ENCODE assay signal across 16 cellular contexts in genomic region chr1:156709031-156709430, GRCh38. TPM values are rescaled to one million over a fixed set of nuclear protein-coding genes. Genes with fewer than 3 reads are reported as not detected.
DNase-seq lines count a peak whose midpoint lies in the region; ATAC-seq, FAIRE-seq and TF ChIP-seq lines count a peak whose summit lies in the region.
"Had no signal": no experiment of that assay in that cellular context is flagged by ENCODE, and none has a peak within 500 bp of the region (broad histone marks: within the 10 kb centered on the region; RNA-seq: fewer than 3 reads in every experiment).

No MANE protein-coding gene starts in this region.

- H3K9me3 Mint-ChIP-seq in nephron, result no peaks in the 10 kb centered on the region
- H3K9me3 Mint-ChIP-seq: stimulated activated naive CD8-positive, alpha-beta T cell treated with anti-CD3 and anti-CD28 coated beads, Interleukin-15, Interleukin-2, amounts not matched to agents 100 ng/mL and 50 ng/mL, for 24 hours had no signal

- TF ChIP-seq POLR2A in H1 (IDR thresholded peaks at IDR 0.05; ENCODE audit: control extremely low read depth in 1 of 2, low read depth in 2 of 2, low read length in 2 of 2) (no peak; a peak in 1 of 3 replicates), stomach (IDR thresholded peaks at IDR 0.05) (no peak)

- TF ChIP-seq CTCF in cardiac muscle cell (IDR thresholded peaks at IDR 0.05; ENCODE audit: low read depth, low read length), result no peak
- no peak for TF ChIP-seq CTCF in H1 (IDR thresholded peaks at IDR 0.05; ENCODE audit: control extremely low read depth in 1 of 3, insufficient read depth in 1 of 3, low read depth in 1 of 3, low read length in 3 of 3)
- TF ChIP-seq CTCF in nephron (IDR thresholded peaks at IDR 0.05; ENCODE audit: unreplicated experiment in 3 of 3), result no peak
- no peak for TF ChIP-seq CTCF in stomach (IDR thresholded peaks at IDR 0.05)

- intact Hi-C loops in left cardiac atrium (cut with DNase I), result no loop called here
- intact Hi-C loops in stomach (cut with DNase I; ENCODE audit: low total_unique reads), result no loop called here

- WGBS in H1 (ENCODE audit: extremely low coverage in 1 of 2, insufficient coverage in 1 of 2, insufficient read length in 1 of 2, insufficient replicate concordance in 2 of 2, low coverage in 1 of 2, low lambda C conversion rate in 2 of 2, missing lambda C conversion rate in 1 of 2), 2 experiments, result 57% methylated on average over 4 of the region's 4 CpGs; no CpG with 5 or more reads in 1 of the 2 experiments
- 78 to 94% (median 85%) methylated on average over 4 of the region's 4 CpGs for WGBS in stomach, 5 donors

- H2AFZ ChIP-seq in H1 (ENCODE audit: low read length), result no peak overlapping the region

- H3K14ac ChIP-seq in H1 (ENCODE audit: insufficient read length), result no peak overlapping the region

- H3K4me2 ChIP-seq in H1 (ENCODE audit: insufficient read depth in 1 of 2, low read depth in 2 of 2, low read length in 2 of 2), result peak overlapping the region; percentile 77 to 94
- H3K4me2 ChIP-seq: KMS-11 had no signal

- H3K36me3 ChIP-seq in cardiac muscle cell (no peaks in the 10 kb centered on the region), H1 (ENCODE audit: control insufficient read depth in 2 of 4, insufficient read depth in 4 of 4, low read length in 3 of 4) (no peaks in the 10 kb centered on the region), stomach (no peaks in the 10 kb centered on the region)

- H3K18ac ChIP-seq in H1 (ENCODE audit: extremely low read depth, low read length), result peak overlapping the region; percentile 98

- H3K9me3 ChIP-seq in cardiac muscle cell (ENCODE audit: low read depth) (no peaks in the 10 kb centered on the region), H1 (ENCODE audit: insufficient read depth in 2 of 2, low read depth in 1 of 2, low read length in 1 of 2) (no peaks in the 10 kb centered on the region), stomach (no peaks in the 10 kb centered on the region)
- H3K9me3 ChIP-seq: A549 had no signal

- H2BK120ac ChIP-seq in H1 (replicated peaks; ENCODE audit: low read depth, low read length), result peak overlapping the region; percentile 19

- H2BK15ac ChIP-seq in H1 (ENCODE audit: low read length), result peak overlapping the region; percentile 97

- DNase-seq in cardiac muscle cell (ENCODE audit: low read depth in 1 of 2, low spot score in 1 of 2), result no peak
- no peak for DNase-seq in left cardiac atrium
- DNase-seq in H1 (ENCODE audit: low read depth in 1 of 2, low spot score in 2 of 2), result no peak
- DNase-seq in NCI-H1105 (lab: John Stamatoyannopoulos, UW), result no peak
- no peak for DNase-seq in stomach
- no peak for DNase-seq in NCI-H2227 (lab: John Stamatoyannopoulos, UW; ENCODE audit: unreplicated experiment)
- no peak for DNase-seq in H4 (ENCODE audit: low spot score)
- DNase-seq: activated gamma-delta T cell, NCI-H1417 treated with DMSO at 0.1 percent for 48 hours had no signal

- TF ChIP-seq EP300 in H1 (IDR thresholded peaks at IDR 0.05; ENCODE audit: borderline replicate concordance in 1 of 2, low read depth in 2 of 2, low read length in 2 of 2) (no peak), stomach (IDR thresholded peaks at IDR 0.05) (no peak)

- H2BK12ac ChIP-seq in H1 (ENCODE audit: low read depth, low read length), result peak overlapping the region; percentile 90

- no peak for FAIRE-seq in H1 (lab: Jason Lieb, UNC)
- FAIRE-seq: A549 had no signal

- peaks cover 2 to 10% of the 10 kb centered on the region in 2 experiments; a peak in 1 of 4 replicates for H3K79me2 ChIP-seq in H1 (ENCODE audit: control insufficient read depth in 1 of 2, insufficient read depth in 2 of 2, low read length in 2 of 2)

- peak overlapping the region; percentile 26; the same call in 1 of the 2 replicates for H2AK5ac ChIP-seq in H1 (ENCODE audit: low read depth, low read length)

- H3K27me3 ChIP-seq in cardiac muscle cell (no peaks in the 10 kb centered on the region), H1 (replicated peaks in 1 of 4; ENCODE audit: control insufficient read depth in 3 of 4, extremely low read depth in 1 of 4, insufficient read depth in 3 of 4, low read length in 3 of 4) (peaks cover 0 to 13% (median 6%) of the 10 kb centered on the region in 4 experiments; a peak in 4 of 7 replicates), stomach (peaks cover 0 to 33% (median 13%) of the 10 kb centered on the region in 3 donors)

- TF ChIP-seq RAD21 in H1 (IDR thresholded peaks at IDR 0.05 in 1 of 2, conservative IDR thresholded peaks at IDR 0.05 in 1 of 2; ENCODE audit: low read depth in 2 of 2, low read length in 2 of 2), result no peak

- H3K23ac ChIP-seq in H1 (ENCODE audit: insufficient read length), result no peak overlapping the region

- H3K4me3 ChIP-seq in cardiac muscle cell, result no peak overlapping the region
- H3K4me3 ChIP-seq in H1 (ENCODE audit: extremely low read depth in 1 of 4, insufficient read depth in 2 of 4, low read depth in 3 of 4, low read length in 4 of 4), result peak overlapping the region in 3 of 4 experiments; percentile 21 to 80 (median 29); a peak in 5 of 8 replicates
- no peak overlapping the region for H3K4me3 ChIP-seq in stomach
- H3K4me3 ChIP-seq: A549, dorsolateral prefrontal cortex had no signal

- CTCF ChIA-PET in H1 (lab: Charles Lee; ENCODE audit: partially characterized antibody), result interaction anchor here (1.0 to 66.0 kb wide), 7 partner anchors 4 to 182 kb away, joined by 3 to 4284 read pairs (median 18); partner anchors contain the start of genes CRABP2, ISG20L2, METTL25B and MRPL24

- POLR2A ChIA-PET in H1 (lab: Charles Lee; ENCODE audit: partially characterized antibody), result interaction anchor here (0.9 to 16.9 kb wide), 12 partner anchors 10 to 215 kb away, joined by 3 to 530 read pairs (median 10); partner anchors contain the start of genes HDGF, ISG20L2, METTL25B and MRPL24

- no peak overlapping the region for H3K4ac ChIP-seq in H1 (replicated peaks; ENCODE audit: insufficient read length, low read depth, low read length)

- no peak for ATAC-seq in left cardiac atrium

- peak overlapping the region; percentile 68; the same call in 1 of the 2 replicates for H2BK5ac ChIP-seq in H1 (ENCODE audit: low read depth, low read length)

- no peak overlapping the region for H3K9ac ChIP-seq in H1 (replicated peaks in 1 of 4; ENCODE audit: extremely low read depth in 1 of 4, low read depth in 3 of 4, low read length in 3 of 4)
- H3K9ac ChIP-seq: KMS-11 had no signal

- peak overlapping the region in 2 of 3 experiments; percentile 5 to 19 for H3K4me3 Mint-ChIP-seq in nephron
- H3K4me3 Mint-ChIP-seq: stimulated activated naive CD8-positive, alpha-beta T cell treated with anti-CD3 and anti-CD28 coated beads, Interleukin-15, Interleukin-2, amounts not matched to agents 100 ng/mL and 50 ng/mL, for 24 hours had no signal

- peak overlapping the region; percentile 20 for H4K5ac ChIP-seq in H1 (ENCODE audit: insufficient read length, low read depth, low read length)

- H4K20me1 ChIP-seq in H1 (replicated peaks in 1 of 2; ENCODE audit: control insufficient read depth in 1 of 2, insufficient read depth in 2 of 2, low read length in 2 of 2), result peaks cover 0 to 2% of the 10 kb centered on the region in 2 experiments

- peaks cover 62% of the 10 kb centered on the region for H3K4me1 Mint-ChIP-seq in nephron

- H3K27ac ChIP-seq in cardiac muscle cell, result peak overlapping the region; percentile 86
- H3K27ac ChIP-seq in H1 (ENCODE audit: low read depth, low read length), result peak overlapping the region; percentile 52; the same call in 1 of the 2 replicates
- no peak overlapping the region for H3K27ac ChIP-seq in stomach
- H3K27ac ChIP-seq: KMS-11 had no signal

- no peak overlapping the region for H3K56ac ChIP-seq in H1 (replicated peaks; ENCODE audit: insufficient read length, low read depth, low read length)

- peak overlapping the region; percentile 97 to 98 (median 98) for H3K27ac Mint-ChIP-seq in nephron
- H3K27ac Mint-ChIP-seq: stimulated activated naive CD8-positive, alpha-beta T cell treated with anti-CD3 and anti-CD28 coated beads, Interleukin-15, Interleukin-2, amounts not matched to agents 100 ng/mL and 50 ng/mL, for 24 hours had no signal

- H3K23me2 ChIP-seq in H1 (ENCODE audit: low read depth, low read length), result peaks cover 31% of the 10 kb centered on the region; the same call in 1 of the 2 replicates

- H3K36me3 Mint-ChIP-seq in nephron (ENCODE audit: low read depth), result no peaks in the 10 kb centered on the region

- H4K8ac ChIP-seq in H1 (ENCODE audit: extremely low read depth, insufficient read depth, low read length), result no peak overlapping the region

- H2BK20ac ChIP-seq in H1 (ENCODE audit: low read length), result peak overlapping the region; percentile 8

- peaks cover 66% of the 10 kb centered on the region for H3K4me1 ChIP-seq in cardiac muscle cell (ENCODE audit: low read depth)
- H3K4me1 ChIP-seq in H1 (replicated peaks in 1 of 4; ENCODE audit: control insufficient read depth in 3 of 4, insufficient read depth in 4 of 4, low read length in 3 of 4), result peaks cover 19 to 56% (median 40%) of the 10 kb centered on the region in 4 experiments
- peaks cover 26 to 58% (median 48%) of the 10 kb centered on the region in 4 donors for H3K4me1 ChIP-seq in stomach

- H3K79me1 ChIP-seq in H1 (ENCODE audit: low read depth, low read length), result no peaks in the 10 kb centered on the region

- no peaks in the 10 kb centered on the region for H3K27me3 Mint-ChIP-seq in nephron (ENCODE audit: low read depth)

- peak overlapping the region; percentile 61 for H4K91ac ChIP-seq in H1 (replicated peaks; ENCODE audit: insufficient read length, low read length)

RNA-seq across cellular contexts. Expression of gene CRABP2, which starts 3.6 kb away (rescaled TPM):
- total RNA-seq in cardiac muscle cell, result 556 and 900 TPM in 2 replicates
- polyA plus RNA-seq in cardiac muscle cell, result 824 and 1,249 TPM in 2 replicates
- 1 to 10 TPM; 1.5 TPM for total RNA-seq in left cardiac atrium
- total RNA-seq in H1 (2021; fragmentation: NEBNext Ultra II Directional; extraction: Animal tissue kit (Norgen Biotek cat#: 25700)), result 119 TPM in 2 replicates
- 69.2 and 130 TPM in 2 replicates for polyA plus RNA-seq in H1 (2011; rRNA removed)
- polyA plus RNA-seq in H1 (2011; cell fraction: cytosol; rRNA removed), result 79.6 TPM
- polyA plus RNA-seq in H1 (2011; cell fraction: nucleus; rRNA removed), result 70.9 TPM
- polyA plus RNA-seq in H1 (2012, experiment 1 of 2), result 180 to 343 TPM (median 303 TPM) in 4 replicates
- 318 TPM for polyA plus RNA-seq in H1 (2012, experiment 2 of 2)
- 139 TPM for polyA plus RNA-seq in H1 (2013, experiment 1 of 2)
- polyA plus RNA-seq in H1 (2013, experiment 2 of 2), result 143 TPM
- polyA minus RNA-seq in H1 (2011; rRNA and poly(A)+ RNA removed), result 8.6 and 12.5 TPM in 2 replicates
- polyA minus RNA-seq in H1 (2011; cell fraction: cytosol; rRNA and poly(A)+ RNA removed), result 45.7 TPM
- 11.1 TPM for polyA minus RNA-seq in H1 (2011; cell fraction: nucleus; rRNA and poly(A)+ RNA removed)
- 1 to 10 TPM in 1 of 5 donors, under 1 TPM in 1, not detected in 3; 0.72 to 2.0 TPM for total RNA-seq in stomach
- 100 to 1,000 TPM in 1 of 3 donors, 1 to 10 TPM in 2; 6.9 to 207 (median 7.5) TPM for polyA plus RNA-seq in stomach
- 0.95 and 3.8 TPM in 2 replicates for total RNA-seq in H4 (2014; rRNA removed; shearing (Covaris generic))
- total RNA-seq: lung microvascular endothelial cell had no signal

RNA-seq across cellular contexts. Expression of gene METTL25B, which starts 19.2 kb away (rescaled TPM):
- 22.8 and 25.4 TPM in 2 replicates for total RNA-seq in cardiac muscle cell
- 19.5 and 20.9 TPM in 2 replicates for polyA plus RNA-seq in cardiac muscle cell
- total RNA-seq in left cardiac atrium, result 10 to 100 TPM; 14.6 to 20.5 TPM
- total RNA-seq in H1 (2021; fragmentation: NEBNext Ultra II Directional; extraction: Animal tissue kit (Norgen Biotek cat#: 25700)), result 28.4 and 31.8 TPM in 2 replicates
- polyA plus RNA-seq in H1 (2011; rRNA removed), result 30.1 and 43.1 TPM in 2 replicates
- polyA plus RNA-seq in H1 (2011; cell fraction: cytosol; rRNA removed), result 38.2 TPM
- polyA plus RNA-seq in H1 (2011; cell fraction: nucleus; rRNA removed), result 75.5 TPM
- 30.1 to 33.3 TPM (median 31.2 TPM) in 4 replicates for polyA plus RNA-seq in H1 (2012, experiment 1 of 2)
- polyA plus RNA-seq in H1 (2012, experiment 2 of 2), result 29.8 TPM
- 39.5 TPM for polyA plus RNA-seq in H1 (2013, experiment 1 of 2)
- polyA plus RNA-seq in H1 (2013, experiment 2 of 2), result 35.7 TPM
- polyA minus RNA-seq in H1 (2011; rRNA and poly(A)+ RNA removed), result 21.0 and 21.3 TPM in 2 replicates
- polyA minus RNA-seq in H1 (2011; cell fraction: cytosol; rRNA and poly(A)+ RNA removed), result 21.1 TPM
- 19.6 TPM for polyA minus RNA-seq in H1 (2011; cell fraction: nucleus; rRNA and poly(A)+ RNA removed)
- total RNA-seq in stomach, result 10 to 100 TPM; 15.2 to 90.2 (median 72.4) TPM
- 10 to 100 TPM; 31.0 to 50.2 (median 43.5) TPM for polyA plus RNA-seq in stomach
- 11.6 and 20.0 TPM in 2 replicates for total RNA-seq in H4 (2014; rRNA removed; shearing (Covaris generic))

RNA-seq across cellular contexts. Expression of gene ISG20L2, which starts 19.5 kb away (rescaled TPM):
- 22.6 and 27.3 TPM in 2 replicates for total RNA-seq in cardiac muscle cell
- polyA plus RNA-seq in cardiac muscle cell, result 25.1 and 31.3 TPM in 2 replicates
- total RNA-seq in left cardiac atrium, result 10 to 100 TPM; 15.7 to 18.6 TPM
- total RNA-seq in H1 (2021; fragmentation: NEBNext Ultra II Directional; extraction: Animal tissue kit (Norgen Biotek cat#: 25700)), result 47.5 and 53.1 TPM in 2 replicates
- 46.9 and 53.0 TPM in 2 replicates for polyA plus RNA-seq in H1 (2011; rRNA removed)
- 41.8 TPM for polyA plus RNA-seq in H1 (2011; cell fraction: cytosol; rRNA removed)
- polyA plus RNA-seq in H1 (2011; cell fraction: nucleus; rRNA removed), result 29.0 TPM
- 35.0 to 48.9 TPM (median 43.5 TPM) in 4 replicates for polyA plus RNA-seq in H1 (2012, experiment 1 of 2)
- polyA plus RNA-seq in H1 (2012, experiment 2 of 2), result 48.4 TPM
- 50.4 TPM for polyA plus RNA-seq in H1 (2013, experiment 1 of 2)
- polyA plus RNA-seq in H1 (2013, experiment 2 of 2), result 50.3 TPM
- 69.4 and 87.6 TPM in 2 replicates for polyA minus RNA-seq in H1 (2011; rRNA and poly(A)+ RNA removed)
- 15.5 TPM for polyA minus RNA-seq in H1 (2011; cell fraction: cytosol; rRNA and poly(A)+ RNA removed)
- polyA minus RNA-seq in H1 (2011; cell fraction: nucleus; rRNA and poly(A)+ RNA removed), result 40.7 TPM
- total RNA-seq in stomach, result 10 to 100 TPM in 3 of 5 donors, 1 to 10 TPM in 2; 4.5 to 65.5 (median 24.3) TPM
- 10 to 100 TPM in 2 of 3 donors, 1 to 10 TPM in 1; 7.5 to 12.3 (median 11.0) TPM for polyA plus RNA-seq in stomach
- 22.2 and 27.0 TPM in 2 replicates for total RNA-seq in H4 (2014; rRNA removed; shearing (Covaris generic))

RNA-seq across cellular contexts. Expression of gene NES, which starts 31.8 kb away (rescaled TPM):
- 302 and 391 TPM in 2 replicates for total RNA-seq in cardiac muscle cell
- polyA plus RNA-seq in cardiac muscle cell, result 86.5 and 89.3 TPM in 2 replicates
- 100 to 1,000 TPM; 224 to 240 TPM for total RNA-seq in left cardiac atrium
- total RNA-seq in H1 (2021; fragmentation: NEBNext Ultra II Directional; extraction: Animal tissue kit (Norgen Biotek cat#: 25700)), result 135 and 138 TPM in 2 replicates
- 13.3 and 20.3 TPM in 2 replicates for polyA plus RNA-seq in H1 (2011; rRNA removed)
- 21.1 TPM for polyA plus RNA-seq in H1 (2011; cell fraction: cytosol; rRNA removed)
- 54.8 TPM for polyA plus RNA-seq in H1 (2011; cell fraction: nucleus; rRNA removed)
- polyA plus RNA-seq in H1 (2012, experiment 1 of 2), result 97.4 to 124 TPM (median 113 TPM) in 4 replicates
- polyA plus RNA-seq in H1 (2012, experiment 2 of 2), result 43.3 TPM
- 55.5 TPM for polyA plus RNA-seq in H1 (2013, experiment 1 of 2)
- polyA plus RNA-seq in H1 (2013, experiment 2 of 2), result 53.5 TPM
- 17.2 and 19.2 TPM in 2 replicates for polyA minus RNA-seq in H1 (2011; rRNA and poly(A)+ RNA removed)
- 31.7 TPM for polyA minus RNA-seq in H1 (2011; cell fraction: cytosol; rRNA and poly(A)+ RNA removed)
- polyA minus RNA-seq in H1 (2011; cell fraction: nucleus; rRNA and poly(A)+ RNA removed), result 22.7 TPM
- total RNA-seq in stomach, result 10 to 100 TPM in 2 of 5 donors, 1 to 10 TPM in 3; 3.2 to 22.3 (median 8.9) TPM
- polyA plus RNA-seq in stomach, result 1 to 10 TPM; 1.7 to 9.0 (median 3.2) TPM
- total RNA-seq in H4 (2014; rRNA removed; shearing (Covaris generic)), result 0.41 and 0.48 TPM in 2 replicates
- total RNA-seq: activated CD8-positive, alpha-beta memory T cell treated with anti-CD3 and anti-CD28 coated beads for 36 hours had no signal

RNA-seq across cellular contexts. Expression of gene MRPL24, which starts 31.9 kb away (rescaled TPM):
- total RNA-seq in cardiac muscle cell (34.9 and 54.1 TPM in 2 replicates), left cardiac atrium (10 to 100 TPM; 62.9 to 74.0 TPM), stomach (10 to 100 TPM; 15.6 to 56.8 (median 33.3) TPM)
- polyA plus RNA-seq in cardiac muscle cell (70.7 and 77.7 TPM in 2 replicates), H1 (2011; rRNA removed) (23.4 and 29.7 TPM in 2 replicates), stomach (100 to 1,000 TPM in 2 of 3 donors, 10 to 100 TPM in 1; 91.6 to 113 (median 111) TPM)
- total RNA-seq in H1 (2021; fragmentation: NEBNext Ultra II Directional; extraction: Animal tissue kit (Norgen Biotek cat#: 25700)), result 34.4 and 35.2 TPM in 2 replicates
- polyA plus RNA-seq in H1 (2011; cell fraction: cytosol; rRNA removed), result 37.5 TPM
- polyA plus RNA-seq in H1 (2011; cell fraction: nucleus; rRNA removed), result 38.2 TPM
- 35.6 to 51.4 TPM (median 46.6 TPM) in 4 replicates for polyA plus RNA-seq in H1 (2012, experiment 1 of 2)
- 48.1 TPM for polyA plus RNA-seq in H1 (2012, experiment 2 of 2)
- 51.5 TPM for polyA plus RNA-seq in H1 (2013, experiment 1 of 2)
- 51.0 TPM for polyA plus RNA-seq in H1 (2013, experiment 2 of 2)
- 19.8 and 22.1 TPM in 2 replicates for polyA minus RNA-seq in H1 (2011; rRNA and poly(A)+ RNA removed)
- 12.4 TPM for polyA minus RNA-seq in H1 (2011; cell fraction: cytosol; rRNA and poly(A)+ RNA removed)
- 11.6 TPM for polyA minus RNA-seq in H1 (2011; cell fraction: nucleus; rRNA and poly(A)+ RNA removed)
- 82.2 and 96.3 TPM in 2 replicates for total RNA-seq in H4 (2014; rRNA removed; shearing (Covaris generic))

Comparison
In these comparisons a context has a peak if more than half of its experiments do, and no peak if none do; other contexts are left out.
1. RNA of gene CRABP2, which starts 3.6 kb away (total RNA-seq): 556 to 900 TPM in cardiac muscle cell and 119 TPM in H1; 1.5 TPM in left cardiac atrium, 0.95 to 3.8 TPM in H4 and 0.72 to 2.0 TPM in stomach; every median in the first group is over 10 times any median in the second.
2. H3K27ac ChIP-seq: peak in cardiac muscle cell (single experiment) and H1 (single experiment); none in stomach (0 of 5).
3. H3K4me3 ChIP-seq: peak in H1 (3 of 4); none in cardiac muscle cell (single experiment) and stomach (0 of 4).